22 cellular contexts compared by ENCODE assay signal in genomic region chr4:3365871-3366842, GRCh38.
DNase-seq lines count a peak whose midpoint lies in the region; ATAC-seq and TF ChIP-seq lines count a peak whose summit lies in the region.
"Had no signal": no experiment of that assay in that cellular context is flagged by ENCODE, and none has a peak within 500 bp of the region (broad histone marks: within the 10 kb centered on the region; RNA-seq: fewer than 3 reads in every experiment).

No MANE protein-coding gene starts in this region.

- no peak for TF ChIP-seq CTCF in RWPE2 (IDR thresholded peaks at IDR 0.05; ENCODE audit: poor library complexity, severe bottlenecking)

- H3K4me3 ChIP-seq in H7 (ENCODE audit: insufficient read depth, low read depth, low read length) = no peak overlapping the region
- no peak overlapping the region for H3K4me3 ChIP-seq in RWPE2 (ENCODE audit: severe bottlenecking)
- H3K4me3 ChIP-seq in neuronal stem cell (ENCODE audit: low read length in 2 of 2) = no peak overlapping the region
- H3K4me3 ChIP-seq: heart left ventricle, MG63, SK-N-MC, upper lobe of left lung had no signal

- H2BK120ac ChIP-seq in neuronal stem cell (ENCODE audit: low read depth, low read length) = no peak overlapping the region

- H2AFZ ChIP-seq in neuronal stem cell (ENCODE audit: low read length) = no peak overlapping the region

- H3K36me3 ChIP-seq in H7 (replicated peaks; ENCODE audit: control insufficient read depth, insufficient read depth, low read length) = no peaks in the 10 kb centered on the region
- no peaks in the 10 kb centered on the region for H3K36me3 ChIP-seq in RWPE2 (ENCODE audit: low read depth)
- peaks cover 0 to 4% of the 10 kb centered on the region in 2 donors for H3K36me3 ChIP-seq in neuronal stem cell (replicated peaks in 1 of 2; ENCODE audit: control insufficient read depth in 2 of 2, insufficient read depth in 2 of 2, low read length in 2 of 2)
- H3K36me3 ChIP-seq: heart left ventricle, MG63, upper lobe of left lung had no signal

- no CpG with 5 or more reads among the region's 30 CpGs for WGBS in neuronal stem cell (ENCODE audit: extremely low coverage in 2 of 2, insufficient read length in 2 of 2, insufficient replicate concordance in 1 of 2), 2 donors

- peak overlapping the region; percentile 45 for H3K23ac ChIP-seq in neuronal stem cell (ENCODE audit: low read depth, low read length, poor library complexity)

- H4K91ac ChIP-seq in neuronal stem cell (ENCODE audit: low read depth, low read length, poor library complexity) = no peak overlapping the region

- H2BK12ac ChIP-seq in neuronal stem cell (ENCODE audit: low read length) = no peak overlapping the region

- H3K27ac ChIP-seq in RWPE2 (ENCODE audit: poor library complexity, severe bottlenecking) (no peak overlapping the region), neuronal stem cell (replicated peaks; ENCODE audit: low read length) (no peak overlapping the region)
- H3K27ac ChIP-seq: heart left ventricle, SK-N-MC, upper lobe of left lung had no signal

- H3K4ac ChIP-seq in neuronal stem cell (ENCODE audit: low read length) = no peak overlapping the region

- H3K4me1 Mint-ChIP-seq in stimulated activated memory B cell treated with anti-CD40 and anti-IgM and Interleukin-4, amounts not matched to agents 10 μg/mL and 1 μg/mL and 100 μg/mL, for 72 hours = peaks cover 27% of the 10 kb centered on the region

- no peak overlapping the region for H2BK15ac ChIP-seq in neuronal stem cell (ENCODE audit: low read length)

- peak overlapping the region; percentile 60 for H2AK5ac ChIP-seq in neuronal stem cell (ENCODE audit: low read depth, low read length)

- DNase-seq in H7 (peak; percentile 58), RWPE2 (ENCODE audit: low spot score) (peak; percentile 47), islet precursor cell (peak; percentile 51), neuronal stem cell (ENCODE audit: low spot score) (no peak), cerebellar cortex (ENCODE audit: low spot score) (no peak), T-helper 1 cell (no peak)
- DNase-seq: activated CD4-positive, alpha-beta T cell treated with anti-CD3 and anti-CD28 coated beads for 48 hours; activated naive CD4-positive, alpha-beta T cell treated with Interleukin-2 at 50 U/mL for 16 hours; CD4-positive, CD25-positive, alpha-beta regulatory T cell; DND-41; effector CD8-positive, alpha-beta T cell; HCEC 1CT; KG1; MG63; NCI-H1417; NCI-H2081 treated with DMSO at 0.1 percent for 48 hours; NCI-H345; NCI-H748 treated with DMSO at 0.1 percent for 48 hours had no signal

- H3K14ac ChIP-seq in neuronal stem cell (ENCODE audit: low read length) = no peak overlapping the region

- peaks cover 20% of the 10 kb centered on the region for H3K27me3 Mint-ChIP-seq in stimulated activated memory B cell treated with anti-CD40 and anti-IgM and Interleukin-4, amounts not matched to agents 10 μg/mL and 1 μg/mL and 100 μg/mL, for 72 hours

- no peak for ATAC-seq in RWPE2 (ENCODE audit: low read depth)
- ATAC-seq in stimulated activated memory B cell treated with anti-CD40 and anti-IgM and Interleukin-4, amounts not matched to agents 10 μg/mL and 1 μg/mL and 100 μg/mL, for 72 hours = no peak
- ATAC-seq: heart left ventricle had no signal

- H3K9me3 ChIP-seq in RWPE2 (ENCODE audit: severe bottlenecking) = no peaks in the 10 kb centered on the region
- H3K9me3 ChIP-seq in neuronal stem cell (replicated peaks in 1 of 2; ENCODE audit: control insufficient read depth in 2 of 2, insufficient read depth in 1 of 2, low read depth in 1 of 2, low read length in 2 of 2) = peaks cover 0 to 7% of the 10 kb centered on the region in 2 donors
- H3K9me3 ChIP-seq: heart left ventricle, MG63, upper lobe of left lung had no signal

- peak overlapping the region; percentile 78 for H3K18ac ChIP-seq in neuronal stem cell (ENCODE audit: low read length)

- peak overlapping the region; percentile 33 for H4K8ac ChIP-seq in neuronal stem cell (ENCODE audit: low read depth, low read length)

- H3K9me3 Mint-ChIP-seq in stimulated activated memory B cell treated with anti-CD40 and anti-IgM and Interleukin-4, amounts not matched to agents 10 μg/mL and 1 μg/mL and 100 μg/mL, for 72 hours = peaks cover 9% of the 10 kb centered on the region
- H3K9me3 Mint-ChIP-seq: CD4-positive, CD25-positive, alpha-beta regulatory T cell had no signal

- H3K4me2 ChIP-seq in neuronal stem cell (ENCODE audit: insufficient read depth, low read length, poor library complexity, severe bottlenecking) = no peak overlapping the region

- peaks cover 16% of the 10 kb centered on the region for H3K79me1 ChIP-seq in neuronal stem cell (ENCODE audit: low read depth, low read length)

- no peaks in the 10 kb centered on the region; the same call in 1 of the 2 replicates for H3K27me3 ChIP-seq in H7 (ENCODE audit: control insufficient read depth, insufficient read depth, low read length)
- H3K27me3 ChIP-seq in RWPE2 (ENCODE audit: insufficient read depth, poor library complexity, severe bottlenecking) = no peaks in the 10 kb centered on the region
- peaks cover 0 to 4% (median 0%) of the 10 kb centered on the region in 3 experiments for H3K27me3 ChIP-seq in neuronal stem cell (ENCODE audit: control insufficient read depth in 3 of 3, insufficient read depth in 3 of 3, low read depth in 1 of 3, low read length in 3 of 3)
- H3K27me3 ChIP-seq: heart left ventricle, MG63, upper lobe of left lung had no signal

- no peak overlapping the region for H3K27ac Mint-ChIP-seq in stimulated activated memory B cell treated with anti-CD40 and anti-IgM and Interleukin-4, amounts not matched to agents 10 μg/mL and 1 μg/mL and 100 μg/mL, for 72 hours

- H2BK5ac ChIP-seq in neuronal stem cell (ENCODE audit: low read length) = peak overlapping the region; percentile 61

- peaks cover 13% of the 10 kb centered on the region for H3K4me1 ChIP-seq in RWPE2 (ENCODE audit: insufficient read depth, poor library complexity, severe bottlenecking)
- peaks cover 31 to 35% of the 10 kb centered on the region in 2 donors for H3K4me1 ChIP-seq in neuronal stem cell (ENCODE audit: control insufficient read depth in 2 of 2, insufficient read depth in 1 of 2, low read depth in 1 of 2, low read length in 2 of 2)

- H3K9ac ChIP-seq in neuronal stem cell (ENCODE audit: low read depth, low read length, poor library complexity) = no peak overlapping the region

- H3K4me3 Mint-ChIP-seq in stimulated activated memory B cell treated with anti-CD40 and anti-IgM and Interleukin-4, amounts not matched to agents 10 μg/mL and 1 μg/mL and 100 μg/mL, for 72 hours = no peak overlapping the region

- no peaks in the 10 kb centered on the region for H3K36me3 Mint-ChIP-seq in stimulated activated memory B cell treated with anti-CD40 and anti-IgM and Interleukin-4, amounts not matched to agents 10 μg/mL and 1 μg/mL and 100 μg/mL, for 72 hours
- H3K36me3 Mint-ChIP-seq: CD4-positive, CD25-positive, alpha-beta regulatory T cell had no signal

Comparison
In these comparisons a context has a peak if more than half of its experiments do, and no peak if none do; other contexts are left out.
1. DNase-seq: peak in H7 (single experiment), RWPE2 (single experiment) and islet precursor cell (single experiment); none in neuronal stem cell (single experiment), cerebellar cortex (single experiment) and T-helper 1 cell (0 of 5).